In genomic region chr21:27380303-27380702, GRCh38 we compare ENCODE assay signal across 20 cellular contexts.
DNase-seq lines count a peak whose midpoint lies in the region; ATAC-seq and TF ChIP-seq lines count a peak whose summit lies in the region.
"Had no signal": no experiment of that assay in that cellular context is flagged by ENCODE, and none has a peak within 500 bp of the region (broad histone marks: within the 10 kb centered on the region; RNA-seq: fewer than 3 reads in every experiment).

No MANE protein-coding gene starts in this region.

- H3K4me3 ChIP-seq in GM23248 (no peak overlapping the region), fibroblast of the aortic adventitia (ENCODE audit: low read depth, low read length) (no peak overlapping the region)
- H3K4me3 ChIP-seq: A549, K562, SJSA1 had no signal

- H3K4me1 ChIP-seq in GM23248 (ENCODE audit: insufficient read depth), result 0 out of 2 replicates have a peak, but pooled peaks cover 3% of the 10 kb centered on the region
- H3K4me1 ChIP-seq: A549, BE2C, SJSA1 had no signal

- in situ Hi-C loops in GM23248 (cut with MboI), result no loop called here

- no peak overlapping the region for H3K4me2 ChIP-seq in GM23248 (ENCODE audit: unreplicated experiment)
- H3K4me2 ChIP-seq: A549 had no signal

- H3K4me1 Mint-ChIP-seq in osteocyte (ENCODE audit: unreplicated experiment), result peaks cover 13% of the 10 kb centered on the region

- no peaks in the 10 kb centered on the region for H3K36me3 ChIP-seq in GM23248 (ENCODE audit: low read depth)
- H3K36me3 ChIP-seq: BE2C, SJSA1 had no signal

- H3K27ac ChIP-seq in GM23248, result no peak overlapping the region
- H3K27ac ChIP-seq: A549, RWPE1, SJSA1 had no signal

- H3K9me3 ChIP-seq in GM23248 (ENCODE audit: low read depth), result no peaks in the 10 kb centered on the region
- H3K9me3 ChIP-seq: A549, BE2C, SJSA1 had no signal

- H3K27me3 Mint-ChIP-seq in osteocyte (ENCODE audit: unreplicated experiment), result no peaks in the 10 kb centered on the region
- H3K27me3 Mint-ChIP-seq: CD4-positive, alpha-beta T cell had no signal

- no peak overlapping the region for H3K4me3 Mint-ChIP-seq in osteocyte (ENCODE audit: unreplicated experiment)
- H3K4me3 Mint-ChIP-seq: CD4-positive, alpha-beta T cell had no signal

- peaks cover 2% of the 10 kb centered on the region for H3K36me3 Mint-ChIP-seq in osteocyte (ENCODE audit: unreplicated experiment)

- H4K20me1 ChIP-seq in GM23248 (ENCODE audit: insufficient read depth), result no peaks in the 10 kb centered on the region

- no peaks in the 10 kb centered on the region for H3K27me3 ChIP-seq in GM23248 (replicated peaks; ENCODE audit: insufficient read depth)
- H3K27me3 ChIP-seq: BE2C, SJSA1 had no signal

- no peaks in the 10 kb centered on the region for H3K9me2 ChIP-seq in GM23248 (ENCODE audit: insufficient read depth)

- ATAC-seq in HG03571 (IDR thresholded peaks at IDR 0.05; ENCODE audit: unreplicated experiment), result no peak
- ATAC-seq: A549, HCT116, K562, PC-3 had no signal

- H3K9me3 Mint-ChIP-seq in osteocyte (ENCODE audit: unreplicated experiment), result no peaks in the 10 kb centered on the region

- peak overlapping the region; percentile 57 for H2AFZ ChIP-seq in GM23248

- H3K9ac ChIP-seq in GM23248, result no peak overlapping the region

- H3F3A ChIP-seq in GM23248 (ENCODE audit: insufficient read depth), result no peaks in the 10 kb centered on the region

- no peak for TF ChIP-seq CTCF in AG09319 (IDR thresholded peaks at IDR 0.05; ENCODE audit: low read depth, low read length)
- TF ChIP-seq CTCF in fibroblast of the aortic adventitia (IDR thresholded peaks at IDR 0.05; ENCODE audit: insufficient read depth, low read length), result no peak
- no peak for TF ChIP-seq CTCF in osteocyte (IDR thresholded peaks at IDR 0.05)

- DNase-seq in AG09319 (ENCODE audit: extremely low read depth, low read depth) (peak; percentile 22), GM23248 (peak; percentile 7), fibroblast of the aortic adventitia (ENCODE audit: low read depth) (peak; percentile 75), osteocyte (ENCODE audit: extremely low spot score, unreplicated experiment) (no peak), NOMO-1 (lab: John Stamatoyannopoulos, UW; ENCODE audit: unreplicated experiment in 2 of 2) (no peak), activated T-cell treated with anti-CD3 and anti-CD28 coated beads for 4 hours (no peak)
- no peak for DNase-seq in activated naive CD4-positive, alpha-beta T cell treated with Interleukin-2 at 50 U/mL for 16 hours
- DNase-seq: BE2C; CD4-positive, alpha-beta T cell; NCI-H1436; NCI-H2029; NCI-H2171 treated with DMSO at 0.1 percent for 48 hours; NCI-H446 treated with DMSO at 0.1 percent for 48 hours; PC-3 had no signal

- 19 to 25% methylated on average over 2 of the region's 2 CpGs for WGBS in GM23248 (ENCODE audit: low coverage in 1 of 2, low lambda C conversion rate in 2 of 2, missing lambda C conversion rate in 2 of 2), 2 experiments

- no peaks in the 10 kb centered on the region for H3K79me2 ChIP-seq in GM23248 (ENCODE audit: insufficient read depth)

- H3K27ac Mint-ChIP-seq in osteocyte (ENCODE audit: unreplicated experiment), result peak overlapping the region; percentile 33
- H3K27ac Mint-ChIP-seq: CD4-positive, alpha-beta T cell had no signal

Comparison
In these comparisons a context has a peak if more than half of its experiments do, and no peak if none do; other contexts are left out.
1. DNase-seq: peak in AG09319 (single experiment), GM23248 (single experiment) and fibroblast of the aortic adventitia (single experiment); none in osteocyte (single experiment), NOMO-1 (0 of 2), activated T-cell treated with anti-CD3 and anti-CD28 coated beads for 4 hours (single experiment) and activated naive CD4-positive, alpha-beta T cell treated with Interleukin-2 at 50 U/mL for 16 hours (single experiment).